Comparison of ENCODE assay signal across 9 cellular contexts in genomic region chr11:59197990-59198389, GRCh38. TPM values are rescaled to one million over a fixed set of nuclear protein-coding genes. Genes with fewer than 3 reads are reported as not detected.
DNase-seq lines count a peak whose midpoint lies in the region; ATAC-seq and TF ChIP-seq lines count a peak whose summit lies in the region.
"Had no signal": no experiment of that assay in that cellular context is flagged by ENCODE, and none has a peak within 500 bp of the region (broad histone marks: within the 10 kb centered on the region; RNA-seq: fewer than 3 reads in every experiment).

No MANE protein-coding gene starts in this region.

- intact Hi-C loops in left lung (cut with DNase I) (no loop called here), testis (cut with DNase I; ENCODE audit: low total_unique reads) (no loop called here)

- ATAC-seq in left lung: peak; percentile 86
- ATAC-seq in HG03039 (IDR thresholded peaks at IDR 0.05; ENCODE audit: unreplicated experiment): no peak
- ATAC-seq: natural killer cell treated with Interleukin-12 subunit alpha and Interleukin-12 subunit beta and Interleukin-15 and Interleukin-18, amount 100 ng/mL, for 72 hours had no signal

- WGBS in testis, 2 donors: 28 to 40% methylated on average over 1 to 9 of the region's 9 CpGs

- H3K27ac ChIP-seq in caudate nucleus (ENCODE audit: low read depth, low read length) (no peak overlapping the region), left lung (no peak overlapping the region), testis (no peak overlapping the region)

- peaks cover 0 to 51% of the 10 kb centered on the region in 2 donors for H3K36me3 ChIP-seq in left lung
- H3K36me3 ChIP-seq in testis (ENCODE audit: low read depth, missing control alignments): no peaks in the 10 kb centered on the region

- H3K27me3 ChIP-seq in left lung (no peaks in the 10 kb centered on the region), testis (no peaks in the 10 kb centered on the region)

- TF ChIP-seq CTCF in left lung (IDR thresholded peaks at IDR 0.05) (no peak), testis (IDR thresholded peaks at IDR 0.05) (no peak)

- H3K4me3 ChIP-seq in left lung: no peak overlapping the region
- H3K4me3 ChIP-seq in testis: no peak overlapping the region

- TF ChIP-seq POLR2A in testis (IDR thresholded peaks at IDR 0.05): no peak

- DNase-seq in HT-29 (ENCODE audit: low spot score) (peak; percentile 84), caudate nucleus (lab: John Stamatoyannopoulos, UW) (peak in 54 of 61 donors; percentile 23 to 87 (median 59)), left lung (peak; percentile 84 to 90), testis (peak; percentile 63), NCI-H1048 (lab: John Stamatoyannopoulos, UW) (no peak), NCI-H146 treated with DMSO at 0.1 percent for 48 hours (lab: John Stamatoyannopoulos, UW; ENCODE audit: unreplicated experiment) (no peak)
- DNase-seq: NCI-H1930 had no signal

- H3K9me3 ChIP-seq in left lung (no peaks in the 10 kb centered on the region), testis (no peaks in the 10 kb centered on the region)

- H3K4me1 ChIP-seq in left lung (peaks cover 12 to 37% of the 10 kb centered on the region in 2 donors), testis (peaks cover 5% of the 10 kb centered on the region)

RNA-seq across cellular contexts. Expression of gene MPEG1, which starts 14.7 kb away (rescaled TPM):
- not detected in 2 replicates for total RNA-seq in HT-29 (2014; rRNA removed; shearing (Covaris generic))
- 10 to 100 TPM; 23.5 to 68.7 TPM for total RNA-seq in left lung
- total RNA-seq in testis: 1 to 10 TPM in 1 of 2 donors, under 1 TPM in 1; 0.87 to 3.8 TPM
- polyA plus RNA-seq in testis (ENCODE audit: insufficient read depth, low read depth, low replicate concordance): 12.1 TPM

RNA-seq across cellular contexts. Expression of gene DTX4, which starts 26.1 kb away (rescaled TPM):
- total RNA-seq in HT-29 (2014; rRNA removed; shearing (Covaris generic)): 20.8 and 22.6 TPM in 2 replicates
- 10 to 100 TPM; 33.2 to 43.4 TPM for total RNA-seq in left lung
- total RNA-seq in testis: 10 to 100 TPM in 1 of 2 donors, 1 to 10 TPM in 1; 4.5 to 10.2 TPM
- polyA plus RNA-seq in testis (ENCODE audit: insufficient read depth, low read depth, low replicate concordance): 6.1 TPM

RNA-seq across cellular contexts. Expression of gene FAM111A, which starts 55.3 kb away (rescaled TPM):
- 43.6 and 51.9 TPM in 2 replicates for total RNA-seq in HT-29 (2014; rRNA removed; shearing (Covaris generic))
- total RNA-seq in left lung: 10 to 100 TPM; 50.3 to 55.9 TPM
- 10 to 100 TPM; 41.5 to 43.4 TPM for total RNA-seq in testis
- 12.3 TPM for polyA plus RNA-seq in testis (ENCODE audit: insufficient read depth, low read depth, low replicate concordance)

Comparison
In these comparisons a context has a peak if more than half of its experiments do, and no peak if none do; other contexts are left out.
1. DNase-seq: peak in HT-29 (single experiment), caudate nucleus (54 of 61), left lung (2 of 2) and testis (single experiment); none in NCI-H1048 (single experiment) and NCI-H146 treated with DMSO at 0.1 percent for 48 hours (single experiment).
2. RNA of gene MPEG1, which starts 14.7 kb away (total RNA-seq): 23.5 to 68.7 TPM in left lung; 0.87 to 3.8 TPM in testis and not detected in HT-29; every median in the first group is over 4 times any median in the second.